1 cellular context compared by ENCODE assay signal in genomic region chr13:76012091-76012721, GRCh38.
TF ChIP-seq lines count a peak whose summit lies in the region.

No MANE protein-coding gene starts in this region.

TF ChIP-seq in H1, 55 proteins besides CTCF, POLR2A, EP300 and RAD21 (continued from another document):
- TF ChIP-seq CHD7 (IDR thresholded peaks at IDR 0.05; ENCODE audit: insufficient replicate concordance, low read length) (no peak), HDAC6 (IDR thresholded peaks at IDR 0.05; ENCODE audit: low read depth, low read length) (no peak), TBP (IDR thresholded peaks at IDR 0.05; ENCODE audit: low read depth, low read length) (no peak), BCL11A (IDR thresholded peaks at IDR 0.05; ENCODE audit: low read depth in 2 of 2, low read length in 2 of 2) (no peak), SP4 (IDR thresholded peaks at IDR 0.05; ENCODE audit: low read length) (no peak), CBX5 (IDR thresholded peaks at IDR 0.05; ENCODE audit: low read depth, low read length) (no peak), TAF1 (IDR thresholded peaks at IDR 0.05; ENCODE audit: low read depth, low read length) (no peak), ATF3 (IDR thresholded peaks at IDR 0.05; ENCODE audit: insufficient read depth, low read depth, low read length) (no peak), CBX8 (IDR thresholded peaks at IDR 0.05; ENCODE audit: borderline replicate concordance, low read depth, low read length) (no peak), ATF2 (IDR thresholded peaks at IDR 0.05; ENCODE audit: low read length) (no peak), BACH1 (IDR thresholded peaks at IDR 0.05; ENCODE audit: low read length) (no peak)
